Comparison of ENCODE assay signal across 27 cellular contexts in the genomic region with DNA sequence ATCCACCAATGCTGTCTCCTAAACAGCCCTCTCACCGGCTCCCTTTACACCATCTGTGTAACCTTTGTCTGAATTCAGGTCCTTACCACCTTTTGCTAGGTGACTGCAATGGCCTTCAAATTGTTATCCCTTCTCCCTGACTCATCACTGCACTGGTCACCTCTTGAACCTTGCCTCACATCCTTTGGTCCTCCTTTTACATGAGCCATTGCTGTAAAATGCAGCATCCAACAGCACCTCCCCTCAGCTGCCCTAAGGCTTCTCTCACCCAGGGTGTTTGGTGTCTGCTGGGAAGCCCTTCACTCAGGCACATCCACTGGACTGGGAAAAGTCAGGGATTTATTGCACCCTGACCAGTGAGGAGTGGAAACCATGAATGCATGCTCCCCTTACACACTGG.
"Had no signal": no experiment of that assay in that cellular context is flagged by ENCODE, and none has a peak within 500 bp of the region (broad histone marks: within the 10 kb centered on the region; RNA-seq: fewer than 3 reads in every experiment).

No MANE protein-coding gene starts in this region.

- DNase-seq: activated CD4-positive, alpha-beta T cell treated with anti-CD3 and anti-CD28 coated beads for 1 hour; activated effector memory CD4-positive, alpha-beta T cell treated with Interleukin-2 at 50 U/mL for 16 hours; activated naive CD4-positive, alpha-beta T cell treated with Interleukin-2 at 50 U/mL for 16 hours; activated naive CD8-positive, alpha-beta T cell treated with anti-CD3 and anti-CD28 coated beads for 36 hours; adrenal gland; brain microvascular endothelial cell; effector memory CD8-positive, alpha-beta T cell; erythroblast; head of caudate nucleus; hippocampal formation; naive B cell; ovary; retina; stimulated activated CD4-positive, alpha-beta T cell treated with anti-CD3 and anti-CD28 coated beads, Interleukin-12 subunit alpha, Interleukin-12 subunit beta, amount 100 ng/mL, for 4 hours; stimulated activated CD4-positive, alpha-beta T cell treated with anti-CD3 and anti-CD28 coated beads, Interleukin-4, amount 100 ng/mL, for 1 hour; T-helper 2 cell; upper lobe of left lung had no signal

- H3K4me1 Mint-ChIP-seq: activated naive CD8-positive, alpha-beta T cell treated with anti-CD3 and anti-CD28 coated beads for 36 hours; naive B cell had no signal

- H3K36me3 ChIP-seq: adrenal gland, ascending aorta, brain microvascular endothelial cell, ovary, prostate gland, upper lobe of left lung, vagina had no signal

- H3K36me3 Mint-ChIP-seq: activated naive CD8-positive, alpha-beta T cell treated with anti-CD3 and anti-CD28 coated beads for 36 hours; mesothelial cell of epicardium had no signal

- H3K4me3 Mint-ChIP-seq: activated naive CD8-positive, alpha-beta T cell treated with anti-CD3 and anti-CD28 coated beads for 36 hours; effector memory CD8-positive, alpha-beta T cell; mesothelial cell of epicardium; naive B cell; stimulated activated naive CD8-positive, alpha-beta T cell treated with anti-CD3 and anti-CD28 coated beads, Interleukin-15, Interleukin-2, amounts not matched to agents 100 ng/mL and 50 ng/mL, for 24 hours; WTC11 had no signal

- H3K9me3 ChIP-seq: adrenal gland, ascending aorta, ovary, prostate gland, upper lobe of left lung, vagina had no signal

- FAIRE-seq: keratinocyte had no signal

- H3K27me3 ChIP-seq: adrenal gland, ascending aorta, brain microvascular endothelial cell, ovary, upper lobe of left lung, vagina had no signal

- H3K27ac Mint-ChIP-seq: activated naive CD8-positive, alpha-beta T cell treated with anti-CD3 and anti-CD28 coated beads for 36 hours; effector memory CD8-positive, alpha-beta T cell; mesothelial cell of epicardium; stimulated activated naive CD8-positive, alpha-beta T cell treated with anti-CD3 and anti-CD28 coated beads, Interleukin-15, Interleukin-2, amounts not matched to agents 100 ng/mL and 50 ng/mL, for 24 hours; WTC11 had no signal

- H3K4me3 ChIP-seq: adrenal gland, ascending aorta, coronary artery, ovary, prostate gland, skin epidermis, upper lobe of left lung, vagina had no signal

- H3K4me1 ChIP-seq: adrenal gland, ascending aorta, prostate gland, upper lobe of left lung, vagina had no signal

- ATAC-seq: effector memory CD8-positive, alpha-beta T cell; sciatic nerve; WTC11 had no signal

- H3K27ac ChIP-seq: adrenal gland, ascending aorta, brain microvascular endothelial cell, coronary artery, ovary, prostate gland, skin epidermis, upper lobe of left lung, vagina had no signal

- H3K27me3 Mint-ChIP-seq: activated naive CD8-positive, alpha-beta T cell treated with anti-CD3 and anti-CD28 coated beads for 36 hours; stimulated activated naive CD8-positive, alpha-beta T cell treated with anti-CD3 and anti-CD28 coated beads, Interleukin-15, Interleukin-2, amounts not matched to agents 100 ng/mL and 50 ng/mL, for 24 hours had no signal

- H3K9me3 Mint-ChIP-seq: effector memory CD8-positive, alpha-beta T cell; stimulated activated naive CD8-positive, alpha-beta T cell treated with anti-CD3 and anti-CD28 coated beads, Interleukin-15, Interleukin-2, amounts not matched to agents 100 ng/mL and 50 ng/mL, for 24 hours had no signal
